In genomic region chr1:163844393-163844948, GRCh38 we compare ENCODE assay signal across 17 cellular contexts.
DNase-seq lines count a peak whose midpoint lies in the region; ATAC-seq and TF ChIP-seq lines count a peak whose summit lies in the region.
"Had no signal": no experiment of that assay in that cellular context is flagged by ENCODE, and none has a peak within 500 bp of the region (broad histone marks: within the 10 kb centered on the region; RNA-seq: fewer than 3 reads in every experiment).

No MANE protein-coding gene starts in this region.

- H3K9me3 ChIP-seq in RWPE2 (ENCODE audit: severe bottlenecking), result no peaks in the 10 kb centered on the region
- no peaks in the 10 kb centered on the region for H3K9me3 ChIP-seq in naive thymus-derived CD4-positive, alpha-beta T cell (ENCODE audit: control insufficient read depth in 2 of 3, low read length in 3 of 3)
- H3K9me3 ChIP-seq: transverse colon had no signal

- DNase-seq in GM04503 (ENCODE audit: low read depth) (peak; percentile 92), RWPE2 (ENCODE audit: low spot score) (no peak), fibroblast of the conjunctiva (ENCODE audit: low read depth) (peak; percentile 45), skeletal muscle cell (ENCODE audit: low read depth) (peak; percentile 80), middle frontal gyrus (ENCODE audit: extremely low spot score, low spot score) (no peak)
- DNase-seq in naive thymus-derived CD4-positive, alpha-beta T cell, result no peak
- DNase-seq in naive thymus-derived CD8-positive, alpha-beta T cell, result no peak
- DNase-seq in stimulated activated CD4-positive, alpha-beta T cell treated with anti-CD3 and anti-CD28 coated beads, Interleukin-4, amount 100 ng/mL, for 4 hours, result no peak
- DNase-seq: activated CD4-positive, alpha-beta T cell treated with anti-CD3 and anti-CD28 coated beads, Interleukin-2, amount 10 ng/mL, durations not matched to agents 24 days and 14 days; activated T-cell treated with anti-CD3 and anti-CD28 coated beads for 4 hours; CD8-positive, alpha-beta T cell; effector CD8-positive, alpha-beta T cell; NCI-H1417 treated with DMSO at 0.1 percent for 48 hours; NCI-H345; transverse colon had no signal

- H3K27ac ChIP-seq in RWPE2 (ENCODE audit: poor library complexity, severe bottlenecking), result no peak overlapping the region
- H3K27ac ChIP-seq in naive thymus-derived CD4-positive, alpha-beta T cell (ENCODE audit: low read depth, low read length), result no peak overlapping the region
- H3K27ac ChIP-seq: cardiac muscle cell had no signal

- no peak overlapping the region for H3K4me3 ChIP-seq in RWPE2 (ENCODE audit: severe bottlenecking)
- no peak overlapping the region for H3K4me3 ChIP-seq in skeletal muscle cell (ENCODE audit: low read depth, low read length)
- no peak overlapping the region for H3K4me3 ChIP-seq in naive thymus-derived CD4-positive, alpha-beta T cell (ENCODE audit: low read length)
- H3K4me3 ChIP-seq: cardiac muscle cell, transverse colon had no signal

- H3K36me3 Mint-ChIP-seq in naive thymus-derived CD4-positive, alpha-beta T cell, result no peaks in the 10 kb centered on the region
- no peaks in the 10 kb centered on the region for H3K36me3 Mint-ChIP-seq in naive thymus-derived CD8-positive, alpha-beta T cell
- H3K36me3 Mint-ChIP-seq: activated naive CD4-positive, alpha-beta T cell treated with anti-CD3 and anti-CD28 coated beads, Interleukin-2, amount 50 U/mL, for 72 hours; CD8-positive, alpha-beta T cell had no signal

- CTCF ChIA-PET in naive thymus-derived CD4-positive, alpha-beta T cell (lab: Charles Lee), result no interaction called here

- peaks cover 0 to 16% (median 5%) of the 10 kb centered on the region in 11 donors for H3K9me3 Mint-ChIP-seq in naive thymus-derived CD4-positive, alpha-beta T cell
- H3K9me3 Mint-ChIP-seq in naive thymus-derived CD8-positive, alpha-beta T cell, result peaks cover 0 to 17% (median 2%) of the 10 kb centered on the region in 9 donors
- H3K9me3 Mint-ChIP-seq: activated CD4-positive, alpha-beta T cell treated with anti-CD3 and anti-CD28 coated beads, Interleukin-2, amount 10 ng/mL, durations not matched to agents 24 days and 14 days had no signal

- H3K36me3 ChIP-seq in RWPE2 (ENCODE audit: low read depth), result no peaks in the 10 kb centered on the region
- H3K36me3 ChIP-seq in naive thymus-derived CD4-positive, alpha-beta T cell (ENCODE audit: control insufficient read depth in 2 of 3, insufficient read depth in 3 of 3, low read length in 3 of 3), result no peaks in the 10 kb centered on the region
- H3K36me3 ChIP-seq: cardiac muscle cell, transverse colon had no signal

- no peaks in the 10 kb centered on the region for H3K4me1 Mint-ChIP-seq in naive thymus-derived CD4-positive, alpha-beta T cell
- no peaks in the 10 kb centered on the region for H3K4me1 Mint-ChIP-seq in naive thymus-derived CD8-positive, alpha-beta T cell
- H3K4me1 Mint-ChIP-seq: activated CD4-positive, alpha-beta T cell treated with anti-CD3 and anti-CD28 coated beads, Interleukin-2, amount 10 ng/mL, durations not matched to agents 24 days and 14 days had no signal

- H3K27me3 Mint-ChIP-seq in naive thymus-derived CD4-positive, alpha-beta T cell, result no peaks in the 10 kb centered on the region
- no peaks in the 10 kb centered on the region for H3K27me3 Mint-ChIP-seq in naive thymus-derived CD8-positive, alpha-beta T cell
- H3K27me3 Mint-ChIP-seq: activated CD4-positive, alpha-beta T cell treated with anti-CD3 and anti-CD28 coated beads, Interleukin-2, amount 10 ng/mL, durations not matched to agents 24 days and 14 days had no signal

- no peaks in the 10 kb centered on the region for H3K4me1 ChIP-seq in RWPE2 (ENCODE audit: insufficient read depth, poor library complexity, severe bottlenecking)
- H3K4me1 ChIP-seq in naive thymus-derived CD4-positive, alpha-beta T cell (ENCODE audit: control insufficient read depth in 2 of 2, insufficient read depth in 2 of 2, low read length in 2 of 2), result no peaks in the 10 kb centered on the region

- no peak for TF ChIP-seq CTCF in RWPE2 (IDR thresholded peaks at IDR 0.05; ENCODE audit: poor library complexity, severe bottlenecking)

- intact Hi-C loops in naive thymus-derived CD4-positive, alpha-beta T cell (cut with micrococcal nuclease), result no loop called here

- POLR2A ChIA-PET in naive thymus-derived CD4-positive, alpha-beta T cell (lab: Charles Lee), result no interaction called here
- POLR2A ChIA-PET in naive thymus-derived CD8-positive, alpha-beta T cell (lab: Charles Lee), result no interaction called here

- no peak overlapping the region for H3K4me3 Mint-ChIP-seq in naive thymus-derived CD4-positive, alpha-beta T cell
- H3K4me3 Mint-ChIP-seq in naive thymus-derived CD8-positive, alpha-beta T cell, result no peak overlapping the region
- H3K4me3 Mint-ChIP-seq: activated CD4-positive, alpha-beta T cell treated with anti-CD3 and anti-CD28 coated beads, Interleukin-2, amount 10 ng/mL, durations not matched to agents 24 days and 14 days; CD8-positive, alpha-beta T cell had no signal

- ATAC-seq in RWPE2 (ENCODE audit: low read depth), result peak; percentile 53; the same call in 1 of the 3 replicates
- no peak for ATAC-seq in naive thymus-derived CD4-positive, alpha-beta T cell
- no peak for ATAC-seq in naive thymus-derived CD8-positive, alpha-beta T cell
- ATAC-seq: activated naive CD4-positive, alpha-beta T cell treated with anti-CD3 and anti-CD28 coated beads, Interleukin-2, amount 50 U/mL, for 72 hours; CD8-positive, alpha-beta T cell had no signal

- no peaks in the 10 kb centered on the region for H3K27me3 ChIP-seq in RWPE2 (ENCODE audit: insufficient read depth, poor library complexity, severe bottlenecking)
- no peaks in the 10 kb centered on the region for H3K27me3 ChIP-seq in naive thymus-derived CD4-positive, alpha-beta T cell (ENCODE audit: control insufficient read depth in 2 of 2, insufficient read depth in 2 of 2, low read length in 2 of 2)
- H3K27me3 ChIP-seq: cardiac muscle cell, transverse colon had no signal

- no peak overlapping the region for H3K27ac Mint-ChIP-seq in naive thymus-derived CD4-positive, alpha-beta T cell
- no peak overlapping the region for H3K27ac Mint-ChIP-seq in naive thymus-derived CD8-positive, alpha-beta T cell
- H3K27ac Mint-ChIP-seq: activated CD4-positive, alpha-beta T cell treated with anti-CD3 and anti-CD28 coated beads, Interleukin-2, amount 10 ng/mL, durations not matched to agents 24 days and 14 days; activated naive CD4-positive, alpha-beta T cell treated with anti-CD3 and anti-CD28 coated beads, Interleukin-2, amount 50 U/mL, for 72 hours; CD8-positive, alpha-beta T cell had no signal

Comparison
In these comparisons a context has a peak if more than half of its experiments do, and no peak if none do; other contexts are left out.
1. DNase-seq: peak in GM04503 (single experiment), fibroblast of the conjunctiva (single experiment) and skeletal muscle cell (single experiment); none in RWPE2 (single experiment), naive thymus-derived CD4-positive, alpha-beta T cell (0 of 9), middle frontal gyrus (single experiment), naive thymus-derived CD8-positive, alpha-beta T cell (0 of 10) and stimulated activated CD4-positive, alpha-beta T cell treated with anti-CD3 and anti-CD28 coated beads, Interleukin-4, amount 100 ng/mL, for 4 hours (0 of 2).